1 cellular context compared by ENCODE assay signal in the genomic region with DNA sequence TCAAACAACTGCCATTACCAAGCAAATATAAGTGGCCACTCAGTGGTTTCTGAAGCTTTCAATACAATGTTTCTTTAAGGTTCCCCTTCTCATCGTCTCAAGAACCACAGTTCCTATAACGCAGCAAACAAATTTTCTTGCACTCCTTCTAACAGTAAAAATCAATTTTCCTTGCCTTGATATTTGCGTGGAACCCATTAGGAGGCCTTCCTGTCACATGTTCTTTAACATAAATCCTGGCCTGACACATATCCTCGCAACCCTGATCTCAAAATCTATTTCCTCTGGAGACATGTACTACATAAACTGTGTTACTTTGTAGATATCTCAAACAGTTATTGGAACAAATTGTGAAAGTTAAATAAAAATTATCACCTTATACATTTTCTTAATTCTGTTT.
TF ChIP-seq lines count a peak whose summit lies in the region.

No MANE protein-coding gene starts in this region.

TF ChIP-seq in GM23338, 12 proteins besides CTCF, POLR2A, EP300 and RAD21:
- TF ChIP-seq EZH2phosphoT487 (IDR thresholded peaks at IDR 0.05; ENCODE audit: unreplicated experiment) = no peak
- no peak for TF ChIP-seq NANOG (IDR thresholded peaks at IDR 0.05; ENCODE audit: borderline replicate concordance)
- TF ChIP-seq, protein P1, sequence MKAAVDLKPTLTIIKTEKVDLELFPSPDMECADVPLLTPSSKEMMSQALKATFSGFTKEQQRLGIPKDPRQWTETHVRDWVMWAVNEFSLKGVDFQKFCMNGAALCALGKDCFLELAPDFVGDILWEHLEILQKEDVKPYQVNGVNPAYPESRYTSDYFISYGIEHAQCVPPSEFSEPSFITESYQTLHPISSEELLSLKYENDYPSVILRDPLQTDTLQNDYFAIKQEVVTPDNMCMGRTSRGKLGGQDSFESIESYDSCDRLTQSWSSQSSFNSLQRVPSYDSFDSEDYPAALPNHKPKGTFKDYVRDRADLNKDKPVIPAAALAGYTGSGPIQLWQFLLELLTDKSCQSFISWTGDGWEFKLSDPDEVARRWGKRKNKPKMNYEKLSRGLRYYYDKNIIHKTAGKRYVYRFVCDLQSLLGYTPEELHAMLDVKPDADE (IDR thresholded peaks at IDR 0.05) = no peak
- no peak for TF ChIP-seq EZH2 (IDR thresholded peaks at IDR 0.05; ENCODE audit: low read depth, unreplicated experiment)
- TF ChIP-seq ZNF114 (CRISPR knock-in tag; IDR thresholded peaks at IDR 0.05) = no peak
- TF ChIP-seq, protein P2, sequence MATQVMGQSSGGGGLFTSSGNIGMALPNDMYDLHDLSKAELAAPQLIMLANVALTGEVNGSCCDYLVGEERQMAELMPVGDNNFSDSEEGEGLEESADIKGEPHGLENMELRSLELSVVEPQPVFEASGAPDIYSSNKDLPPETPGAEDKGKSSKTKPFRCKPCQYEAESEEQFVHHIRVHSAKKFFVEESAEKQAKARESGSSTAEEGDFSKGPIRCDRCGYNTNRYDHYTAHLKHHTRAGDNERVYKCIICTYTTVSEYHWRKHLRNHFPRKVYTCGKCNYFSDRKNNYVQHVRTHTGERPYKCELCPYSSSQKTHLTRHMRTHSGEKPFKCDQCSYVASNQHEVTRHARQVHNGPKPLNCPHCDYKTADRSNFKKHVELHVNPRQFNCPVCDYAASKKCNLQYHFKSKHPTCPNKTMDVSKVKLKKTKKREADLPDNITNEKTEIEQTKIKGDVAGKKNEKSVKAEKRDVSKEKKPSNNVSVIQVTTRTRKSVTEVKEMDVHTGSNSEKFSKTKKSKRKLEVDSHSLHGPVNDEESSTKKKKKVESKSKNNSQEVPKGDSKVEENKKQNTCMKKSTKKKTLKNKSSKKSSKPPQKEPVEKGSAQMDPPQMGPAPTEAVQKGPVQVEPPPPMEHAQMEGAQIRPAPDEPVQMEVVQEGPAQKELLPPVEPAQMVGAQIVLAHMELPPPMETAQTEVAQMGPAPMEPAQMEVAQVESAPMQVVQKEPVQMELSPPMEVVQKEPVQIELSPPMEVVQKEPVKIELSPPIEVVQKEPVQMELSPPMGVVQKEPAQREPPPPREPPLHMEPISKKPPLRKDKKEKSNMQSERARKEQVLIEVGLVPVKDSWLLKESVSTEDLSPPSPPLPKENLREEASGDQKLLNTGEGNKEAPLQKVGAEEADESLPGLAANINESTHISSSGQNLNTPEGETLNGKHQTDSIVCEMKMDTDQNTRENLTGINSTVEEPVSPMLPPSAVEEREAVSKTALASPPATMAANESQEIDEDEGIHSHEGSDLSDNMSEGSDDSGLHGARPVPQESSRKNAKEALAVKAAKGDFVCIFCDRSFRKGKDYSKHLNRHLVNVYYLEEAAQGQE (IDR thresholded peaks at IDR 0.05; ENCODE audit: unreplicated experiment) = no peak
- TF ChIP-seq, protein P3, sequence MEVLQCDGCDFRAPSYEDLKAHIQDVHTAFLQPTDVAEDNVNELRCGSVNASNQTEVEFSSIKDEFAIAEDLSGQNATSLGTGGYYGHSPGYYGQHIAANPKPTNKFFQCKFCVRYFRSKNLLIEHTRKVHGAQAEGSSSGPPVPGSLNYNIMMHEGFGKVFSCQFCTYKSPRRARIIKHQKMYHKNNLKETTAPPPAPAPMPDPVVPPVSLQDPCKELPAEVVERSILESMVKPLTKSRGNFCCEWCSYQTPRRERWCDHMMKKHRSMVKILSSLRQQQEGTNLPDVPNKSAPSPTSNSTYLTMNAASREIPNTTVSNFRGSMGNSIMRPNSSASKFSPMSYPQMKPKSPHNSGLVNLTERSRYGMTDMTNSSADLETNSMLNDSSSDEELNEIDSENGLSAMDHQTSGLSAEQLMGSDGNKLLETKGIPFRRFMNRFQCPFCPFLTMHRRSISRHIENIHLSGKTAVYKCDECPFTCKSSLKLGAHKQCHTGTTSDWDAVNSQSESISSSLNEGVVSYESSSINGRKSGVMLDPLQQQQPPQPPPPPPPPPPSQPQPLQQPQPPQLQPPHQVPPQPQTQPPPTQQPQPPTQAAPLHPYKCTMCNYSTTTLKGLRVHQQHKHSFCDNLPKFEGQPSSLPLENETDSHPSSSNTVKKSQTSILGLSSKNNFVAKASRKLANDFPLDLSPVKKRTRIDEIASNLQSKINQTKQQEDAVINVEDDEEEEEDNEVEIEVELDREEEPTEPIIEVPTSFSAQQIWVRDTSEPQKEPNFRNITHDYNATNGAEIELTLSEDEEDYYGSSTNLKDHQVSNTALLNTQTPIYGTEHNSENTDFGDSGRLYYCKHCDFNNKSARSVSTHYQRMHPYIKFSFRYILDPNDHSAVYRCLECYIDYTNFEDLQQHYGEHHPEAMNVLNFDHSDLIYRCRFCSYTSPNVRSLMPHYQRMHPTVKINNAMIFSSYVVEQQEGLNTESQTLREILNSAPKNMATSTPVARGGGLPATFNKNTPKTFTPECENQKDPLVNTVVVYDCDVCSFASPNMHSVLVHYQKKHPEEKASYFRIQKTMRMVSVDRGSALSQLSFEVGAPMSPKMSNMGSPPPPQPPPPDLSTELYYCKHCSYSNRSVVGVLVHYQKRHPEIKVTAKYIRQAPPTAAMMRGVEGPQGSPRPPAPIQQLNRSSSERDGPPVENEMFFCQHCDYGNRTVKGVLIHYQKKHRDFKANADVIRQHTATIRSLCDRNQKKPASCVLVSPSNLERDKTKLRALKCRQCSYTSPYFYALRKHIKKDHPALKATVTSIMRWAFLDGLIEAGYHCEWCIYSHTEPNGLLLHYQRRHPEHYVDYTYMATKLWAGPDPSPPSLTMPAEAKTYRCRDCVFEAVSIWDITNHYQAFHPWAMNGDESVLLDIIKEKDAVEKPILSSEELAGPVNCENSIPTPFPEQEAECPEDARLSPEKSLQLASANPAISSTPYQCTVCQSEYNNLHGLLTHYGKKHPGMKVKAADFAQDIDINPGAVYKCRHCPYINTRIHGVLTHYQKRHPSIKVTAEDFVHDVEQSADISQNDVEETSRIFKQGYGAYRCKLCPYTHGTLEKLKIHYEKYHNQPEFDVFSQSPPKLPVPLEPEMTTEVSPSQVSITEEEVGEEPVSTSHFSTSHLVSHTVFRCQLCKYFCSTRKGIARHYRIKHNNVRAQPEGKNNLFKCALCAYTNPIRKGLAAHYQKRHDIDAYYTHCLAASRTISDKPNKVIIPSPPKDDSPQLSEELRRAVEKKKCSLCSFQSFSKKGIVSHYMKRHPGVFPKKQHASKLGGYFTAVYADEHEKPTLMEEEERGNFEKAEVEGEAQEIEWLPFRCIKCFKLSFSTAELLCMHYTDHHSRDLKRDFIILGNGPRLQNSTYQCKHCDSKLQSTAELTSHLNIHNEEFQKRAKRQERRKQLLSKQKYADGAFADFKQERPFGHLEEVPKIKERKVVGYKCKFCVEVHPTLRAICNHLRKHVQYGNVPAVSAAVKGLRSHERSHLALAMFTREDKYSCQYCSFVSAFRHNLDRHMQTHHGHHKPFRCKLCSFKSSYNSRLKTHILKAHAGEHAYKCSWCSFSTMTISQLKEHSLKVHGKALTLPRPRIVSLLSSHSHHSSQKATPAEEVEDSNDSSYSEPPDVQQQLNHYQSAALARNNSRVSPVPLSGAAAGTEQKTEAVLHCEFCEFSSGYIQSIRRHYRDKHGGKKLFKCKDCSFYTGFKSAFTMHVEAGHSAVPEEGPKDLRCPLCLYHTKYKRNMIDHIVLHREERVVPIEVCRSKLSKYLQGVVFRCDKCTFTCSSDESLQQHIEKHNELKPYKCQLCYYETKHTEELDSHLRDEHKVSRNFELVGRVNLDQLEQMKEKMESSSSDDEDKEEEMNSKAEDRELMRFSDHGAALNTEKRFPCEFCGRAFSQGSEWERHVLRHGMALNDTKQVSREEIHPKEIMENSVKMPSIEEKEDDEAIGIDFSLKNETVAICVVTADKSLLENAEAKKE (CRISPR knock-in tag; IDR thresholded peaks at IDR 0.05) = no peak
- no peak for TF ChIP-seq STAT1 (IDR thresholded peaks at IDR 0.05; ENCODE audit: unreplicated experiment)
- TF ChIP-seq ZNF331 (CRISPR knock-in tag; IDR thresholded peaks at IDR 0.05; ENCODE audit: low read depth) = no peak
- TF ChIP-seq JUNB (IDR thresholded peaks at IDR 0.05; ENCODE audit: unreplicated experiment) = no peak
- no peak for TF ChIP-seq CREB1 (CRISPR knock-in tag; IDR thresholded peaks at IDR 0.05; ENCODE audit: low read depth)
- no peak for TF ChIP-seq POLR2AphosphoS5 (IDR thresholded peaks at IDR 0.05; ENCODE audit: low read depth)
